Comparison of ENCODE assay signal across 20 cellular contexts in the genomic region with DNA sequence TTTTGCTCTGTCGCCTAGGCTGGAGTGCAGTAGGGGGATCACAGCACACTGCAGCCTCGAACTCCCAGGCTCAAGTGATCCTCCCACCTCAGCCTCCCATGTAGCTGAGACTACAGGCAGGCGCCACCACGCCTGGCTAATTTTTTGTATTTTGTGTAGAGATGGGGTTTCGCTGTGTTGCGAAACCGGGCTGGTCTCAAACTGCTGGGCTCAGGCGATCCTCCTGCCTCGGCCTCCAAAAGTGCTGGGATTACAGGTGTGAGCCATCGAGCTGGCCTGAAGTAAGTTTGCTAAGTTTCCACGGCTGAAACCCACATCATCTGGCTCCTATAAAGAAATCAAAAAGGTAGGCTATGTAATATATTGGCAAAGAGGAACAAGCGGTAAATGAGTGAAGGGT. TPM values are rescaled to one million over a fixed set of nuclear protein-coding genes. Genes with fewer than 3 reads are reported as not detected.
A peak's percentile ranks its signal among the peaks of the same experiment; 100 is the strongest.
DNase-seq lines count a peak whose midpoint lies in the region; ATAC-seq and TF ChIP-seq lines count a peak whose summit lies in the region.
"Had no signal": no experiment of that assay in that cellular context is flagged by ENCODE, and none has a peak within 500 bp of the region (broad histone marks: within the 10 kb centered on the region; RNA-seq: fewer than 3 reads in every experiment).

No MANE protein-coding gene starts in this region.

- POLR2A ChIA-PET in WTC11 (lab: Charles Lee) = no interaction called here

- peaks cover 46% of the 10 kb centered on the region for H3K27me3 Mint-ChIP-seq in activated naive CD4-positive, alpha-beta T cell treated with anti-CD3 and anti-CD28 coated beads, Interleukin-2, amount 10 ng/mL, durations not matched to agents 7 days and 5 days
- peaks cover 8% of the 10 kb centered on the region for H3K27me3 Mint-ChIP-seq in WTC11 (ENCODE audit: low read depth)
- peaks cover 3% of the 10 kb centered on the region for H3K27me3 Mint-ChIP-seq in glutamatergic neuron (ENCODE audit: unreplicated experiment)
- peaks cover 0 to 9% of the 10 kb centered on the region in 2 donors for H3K27me3 Mint-ChIP-seq in stimulated activated naive B cell treated with anti-CD40 and anti-IgM and Interleukin-4, amounts not matched to agents 10 μg/mL and 1 μg/mL and 100 μg/mL, for 72 hours

- no peak for DNase-seq in activated naive CD4-positive, alpha-beta T cell treated with anti-CD3 and anti-CD28 coated beads, Interleukin-2, amount 10 ng/mL, durations not matched to agents 7 days and 5 days
- DNase-seq in activated naive CD4-positive, alpha-beta T cell treated with anti-CD3 and anti-CD28 coated beads, Interleukin-2, amount 50 U/mL, for 16 hours = no peak
- no peak for DNase-seq in WTC11 (ENCODE audit: low spot score)
- DNase-seq in glutamatergic neuron = no peak
- no peak for DNase-seq in stimulated activated naive B cell treated with anti-CD40 and anti-IgM and Interleukin-4, amounts not matched to agents 10 μg/mL and 1 μg/mL and 100 μg/mL, for 72 hours
- DNase-seq in nucleus accumbens (lab: John Stamatoyannopoulos, UW) = no peak
- DNase-seq: activated CD4-positive, alpha-beta T cell treated with anti-CD3 and anti-CD28 coated beads for 1 hour; GDM1; GOT3; hypothalamus; kidney glomerular epithelial cell; mesenchymal stem cell; NCI-H1048; NCI-H2029 treated with DMSO at 0.1 percent for 48 hours; NCI-H510A treated with DMSO at 0.1 percent for 48 hours; SHP77 had no signal

- TF ChIP-seq CTCF in WTC11 (IDR thresholded peaks at IDR 0.05) (no peak), glutamatergic neuron (IDR thresholded peaks at IDR 0.05; ENCODE audit: partially characterized antibody, unreplicated experiment) (no peak)

- ATAC-seq in WTC11 = no peak
- ATAC-seq in stimulated activated naive B cell treated with anti-CD40 and anti-IgM and Interleukin-4, amounts not matched to agents 10 μg/mL and 1 μg/mL and 100 μg/mL, for 72 hours (replicated peaks) = no peak
- no peak for ATAC-seq in HG03025 (IDR thresholded peaks at IDR 0.05; ENCODE audit: low FRiP score, unreplicated experiment)
- ATAC-seq in HG03442 (IDR thresholded peaks at IDR 0.05; ENCODE audit: unreplicated experiment) = no peak
- ATAC-seq: GM12878, sciatic nerve had no signal

- H3K27ac Mint-ChIP-seq in activated naive CD4-positive, alpha-beta T cell treated with anti-CD3 and anti-CD28 coated beads, Interleukin-2, amount 10 ng/mL, durations not matched to agents 7 days and 5 days = no peak overlapping the region
- H3K27ac Mint-ChIP-seq in WTC11 (no peak overlapping the region), glutamatergic neuron (ENCODE audit: unreplicated experiment) (no peak overlapping the region)
- H3K27ac Mint-ChIP-seq in stimulated activated naive B cell treated with anti-CD40 and anti-IgM and Interleukin-4, amounts not matched to agents 10 μg/mL and 1 μg/mL and 100 μg/mL, for 72 hours = no peak overlapping the region

- H3K36me3 Mint-ChIP-seq in activated naive CD4-positive, alpha-beta T cell treated with anti-CD3 and anti-CD28 coated beads, Interleukin-2, amount 10 ng/mL, durations not matched to agents 7 days and 5 days = peaks cover 14% of the 10 kb centered on the region
- H3K36me3 Mint-ChIP-seq in WTC11 = peaks cover 27% of the 10 kb centered on the region
- H3K36me3 Mint-ChIP-seq in glutamatergic neuron (ENCODE audit: unreplicated experiment) = no peaks in the 10 kb centered on the region
- peaks cover 15 to 20% of the 10 kb centered on the region in 2 donors for H3K36me3 Mint-ChIP-seq in stimulated activated naive B cell treated with anti-CD40 and anti-IgM and Interleukin-4, amounts not matched to agents 10 μg/mL and 1 μg/mL and 100 μg/mL, for 72 hours

- H3K4me3 Mint-ChIP-seq in activated naive CD4-positive, alpha-beta T cell treated with anti-CD3 and anti-CD28 coated beads, Interleukin-2, amount 10 ng/mL, durations not matched to agents 7 days and 5 days = peak overlapping the region; percentile 55
- H3K4me3 Mint-ChIP-seq in WTC11 (peak overlapping the region; percentile 43), glutamatergic neuron (ENCODE audit: unreplicated experiment) (peak overlapping the region; percentile 45)
- peak overlapping the region; percentile 31 to 65 for H3K4me3 Mint-ChIP-seq in stimulated activated naive B cell treated with anti-CD40 and anti-IgM and Interleukin-4, amounts not matched to agents 10 μg/mL and 1 μg/mL and 100 μg/mL, for 72 hours

- no peaks in the 10 kb centered on the region for H3K9me3 Mint-ChIP-seq in activated naive CD4-positive, alpha-beta T cell treated with anti-CD3 and anti-CD28 coated beads, Interleukin-2, amount 10 ng/mL, durations not matched to agents 7 days and 5 days
- H3K9me3 Mint-ChIP-seq in WTC11 (no peaks in the 10 kb centered on the region), glutamatergic neuron (ENCODE audit: unreplicated experiment) (peaks cover 5% of the 10 kb centered on the region)
- no peaks in the 10 kb centered on the region for H3K9me3 Mint-ChIP-seq in stimulated activated naive B cell treated with anti-CD40 and anti-IgM and Interleukin-4, amounts not matched to agents 10 μg/mL and 1 μg/mL and 100 μg/mL, for 72 hours

- peaks cover 28% of the 10 kb centered on the region for H3K4me1 Mint-ChIP-seq in activated naive CD4-positive, alpha-beta T cell treated with anti-CD3 and anti-CD28 coated beads, Interleukin-2, amount 10 ng/mL, durations not matched to agents 7 days and 5 days
- H3K4me1 Mint-ChIP-seq in WTC11 (peaks cover 14% of the 10 kb centered on the region), glutamatergic neuron (ENCODE audit: low read depth, unreplicated experiment) (peaks cover 24% of the 10 kb centered on the region)
- H3K4me1 Mint-ChIP-seq in stimulated activated naive B cell treated with anti-CD40 and anti-IgM and Interleukin-4, amounts not matched to agents 10 μg/mL and 1 μg/mL and 100 μg/mL, for 72 hours = peaks cover 13 to 33% of the 10 kb centered on the region in 2 donors

- CTCF ChIA-PET in activated naive CD4-positive, alpha-beta T cell treated with anti-CD3 and anti-CD28 coated beads, Interleukin-2, amount 10 ng/mL, durations not matched to agents 7 days and 5 days (lab: Charles Lee) = interaction anchor here (0.7 to 8.4 kb wide), 3 partner anchors 54 to 435 kb away, joined by 3 to 71 read pairs (median 9); no protein-coding TSS in a partner anchor
- CTCF ChIA-PET in WTC11 (lab: Charles Lee) = interaction anchor here (1.7 kb wide), 1 partner anchor 233 kb away, joined by 36 read pairs; no protein-coding TSS in a partner anchor

TF ChIP-seq in WTC11, 78 proteins besides CTCF, POLR2A, EP300 and RAD21:
- TF ChIP-seq, protein P1, sequence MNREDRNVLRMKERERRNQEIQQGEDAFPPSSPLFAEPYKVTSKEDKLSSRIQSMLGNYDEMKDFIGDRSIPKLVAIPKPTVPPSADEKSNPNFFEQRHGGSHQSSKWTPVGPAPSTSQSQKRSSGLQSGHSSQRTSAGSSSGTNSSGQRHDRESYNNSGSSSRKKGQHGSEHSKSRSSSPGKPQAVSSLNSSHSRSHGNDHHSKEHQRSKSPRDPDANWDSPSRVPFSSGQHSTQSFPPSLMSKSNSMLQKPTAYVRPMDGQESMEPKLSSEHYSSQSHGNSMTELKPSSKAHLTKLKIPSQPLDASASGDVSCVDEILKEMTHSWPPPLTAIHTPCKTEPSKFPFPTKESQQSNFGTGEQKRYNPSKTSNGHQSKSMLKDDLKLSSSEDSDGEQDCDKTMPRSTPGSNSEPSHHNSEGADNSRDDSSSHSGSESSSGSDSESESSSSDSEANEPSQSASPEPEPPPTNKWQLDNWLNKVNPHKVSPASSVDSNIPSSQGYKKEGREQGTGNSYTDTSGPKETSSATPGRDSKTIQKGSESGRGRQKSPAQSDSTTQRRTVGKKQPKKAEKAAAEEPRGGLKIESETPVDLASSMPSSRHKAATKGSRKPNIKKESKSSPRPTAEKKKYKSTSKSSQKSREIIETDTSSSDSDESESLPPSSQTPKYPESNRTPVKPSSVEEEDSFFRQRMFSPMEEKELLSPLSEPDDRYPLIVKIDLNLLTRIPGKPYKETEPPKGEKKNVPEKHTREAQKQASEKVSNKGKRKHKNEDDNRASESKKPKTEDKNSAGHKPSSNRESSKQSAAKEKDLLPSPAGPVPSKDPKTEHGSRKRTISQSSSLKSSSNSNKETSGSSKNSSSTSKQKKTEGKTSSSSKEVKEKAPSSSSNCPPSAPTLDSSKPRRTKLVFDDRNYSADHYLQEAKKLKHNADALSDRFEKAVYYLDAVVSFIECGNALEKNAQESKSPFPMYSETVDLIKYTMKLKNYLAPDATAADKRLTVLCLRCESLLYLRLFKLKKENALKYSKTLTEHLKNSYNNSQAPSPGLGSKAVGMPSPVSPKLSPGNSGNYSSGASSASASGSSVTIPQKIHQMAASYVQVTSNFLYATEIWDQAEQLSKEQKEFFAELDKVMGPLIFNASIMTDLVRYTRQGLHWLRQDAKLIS (CRISPR knock-in tag; IDR thresholded peaks at IDR 0.05; ENCODE audit: borderline replicate concordance) = no peak
- TF ChIP-seq PRRX2 (CRISPR knock-in tag; IDR thresholded peaks at IDR 0.05) = no peak
- TF ChIP-seq, protein P2, sequence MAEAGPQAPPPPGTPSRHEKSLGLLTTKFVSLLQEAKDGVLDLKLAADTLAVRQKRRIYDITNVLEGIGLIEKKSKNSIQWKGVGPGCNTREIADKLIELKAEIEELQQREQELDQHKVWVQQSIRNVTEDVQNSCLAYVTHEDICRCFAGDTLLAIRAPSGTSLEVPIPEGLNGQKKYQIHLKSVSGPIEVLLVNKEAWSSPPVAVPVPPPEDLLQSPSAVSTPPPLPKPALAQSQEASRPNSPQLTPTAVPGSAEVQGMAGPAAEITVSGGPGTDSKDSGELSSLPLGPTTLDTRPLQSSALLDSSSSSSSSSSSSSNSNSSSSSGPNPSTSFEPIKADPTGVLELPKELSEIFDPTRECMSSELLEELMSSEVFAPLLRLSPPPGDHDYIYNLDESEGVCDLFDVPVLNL (CRISPR knock-in tag; IDR thresholded peaks at IDR 0.05; ENCODE audit: borderline replicate concordance, low read depth) = no peak
- no peak for TF ChIP-seq HMGA2 (CRISPR knock-in tag; IDR thresholded peaks at IDR 0.05)
- TF ChIP-seq EMX1 (CRISPR knock-in tag; IDR thresholded peaks at IDR 0.05) = no peak
- no peak for TF ChIP-seq ZNF671 (CRISPR knock-in tag; IDR thresholded peaks at IDR 0.05)
- TF ChIP-seq FOXK1 (CRISPR knock-in tag; IDR thresholded peaks at IDR 0.05) = no peak

RNA-seq across cellular contexts. Expression of a gene that starts 1.4 kb away (rescaled TPM):
- total RNA-seq in WTC11 (2021) (43.4 to 50.0 TPM (median 44.5 TPM) in 3 replicates), glutamatergic neuron (ENCODE audit: unreplicated experiment) (12.9 TPM)
